19 cellular contexts compared by ENCODE assay signal in genomic region chr10:76000550-76000949, GRCh38.
DNase-seq lines count a peak whose midpoint lies in the region; ATAC-seq, FAIRE-seq and TF ChIP-seq lines count a peak whose summit lies in the region.
"Had no signal": no experiment of that assay in that cellular context is flagged by ENCODE, and none has a peak within 500 bp of the region (broad histone marks: within the 10 kb centered on the region; RNA-seq: fewer than 3 reads in every experiment).

No MANE protein-coding gene starts in this region.

- TF ChIP-seq POLR2A in H1 (IDR thresholded peaks at IDR 0.05; ENCODE audit: control extremely low read depth in 1 of 2, low read depth in 2 of 2, low read length in 2 of 2): no peak

- no peak for DNase-seq in H1 (ENCODE audit: low read depth in 1 of 2, low spot score in 2 of 2)
- no peak for DNase-seq in neuronal stem cell (ENCODE audit: low spot score)
- DNase-seq in dorsolateral prefrontal cortex: no peak
- no peak for DNase-seq in T-helper 17 cell
- no peak for DNase-seq in activated naive CD4-positive, alpha-beta T cell treated with anti-CD3 and anti-CD28 coated beads, Interleukin-2, amount 10 ng/mL, durations not matched to agents 7 days and 5 days
- DNase-seq: Caco-2; CD4-positive, CD25-positive, alpha-beta regulatory T cell; CD8-positive, alpha-beta T cell; DMS153; DND-41 had no signal

- no peak overlapping the region for H3K4me3 Mint-ChIP-seq in T-helper 17 cell
- H3K4me3 Mint-ChIP-seq in activated naive CD4-positive, alpha-beta T cell treated with anti-CD3 and anti-CD28 coated beads, Interleukin-2, amount 10 ng/mL, durations not matched to agents 7 days and 5 days: no peak overlapping the region
- H3K4me3 Mint-ChIP-seq: B cell; CD4-positive, CD25-positive, alpha-beta regulatory T cell; CD8-positive, alpha-beta T cell had no signal

- no peaks in the 10 kb centered on the region for H3K4me1 Mint-ChIP-seq in T-helper 17 cell
- no peaks in the 10 kb centered on the region for H3K4me1 Mint-ChIP-seq in activated naive CD4-positive, alpha-beta T cell treated with anti-CD3 and anti-CD28 coated beads, Interleukin-2, amount 10 ng/mL, durations not matched to agents 7 days and 5 days
- H3K4me1 Mint-ChIP-seq: B cell; CD4-positive, CD25-positive, alpha-beta regulatory T cell had no signal

- peaks cover 11% of the 10 kb centered on the region for H3K27me3 Mint-ChIP-seq in T-helper 17 cell
- no peaks in the 10 kb centered on the region for H3K27me3 Mint-ChIP-seq in activated naive CD4-positive, alpha-beta T cell treated with anti-CD3 and anti-CD28 coated beads, Interleukin-2, amount 10 ng/mL, durations not matched to agents 7 days and 5 days
- H3K27me3 Mint-ChIP-seq: B cell had no signal

- no peak for FAIRE-seq in H1 (lab: Jason Lieb, UNC)
- FAIRE-seq: G401.6, GM12892, H54 had no signal

- H3K14ac ChIP-seq in H1 (ENCODE audit: insufficient read length) (no peak overlapping the region), neuronal stem cell (ENCODE audit: low read length) (no peak overlapping the region)

- H4K5ac ChIP-seq in H1 (ENCODE audit: insufficient read length, low read depth, low read length): no peak overlapping the region

- H3K9ac ChIP-seq in H1 (replicated peaks in 1 of 4; ENCODE audit: extremely low read depth in 1 of 4, low read depth in 3 of 4, low read length in 3 of 4): no peak overlapping the region
- H3K9ac ChIP-seq in neuronal stem cell (ENCODE audit: low read depth, low read length, poor library complexity): no peak overlapping the region
- H3K9ac ChIP-seq: BLaER1, GM23248 had no signal

- no peak for ATAC-seq in T-helper 17 cell
- ATAC-seq: CD8-positive, alpha-beta T cell had no signal

- H3K79me1 ChIP-seq in H1 (ENCODE audit: low read depth, low read length): no peaks in the 10 kb centered on the region
- H3K79me1 ChIP-seq in neuronal stem cell (ENCODE audit: low read depth, low read length): no peaks in the 10 kb centered on the region

- WGBS in H1 (ENCODE audit: extremely low coverage in 1 of 2, insufficient coverage in 1 of 2, insufficient read length in 1 of 2, insufficient replicate concordance in 2 of 2, low coverage in 1 of 2, low lambda C conversion rate in 2 of 2, missing lambda C conversion rate in 1 of 2), 2 experiments: 92% methylated on average over 5 of the region's 5 CpGs; no CpG with 5 or more reads in 1 of the 2 experiments
- no CpG with 5 or more reads among the region's 5 CpGs for WGBS in neuronal stem cell (ENCODE audit: extremely low coverage in 2 of 2, insufficient read length in 2 of 2, insufficient replicate concordance in 1 of 2), 2 donors

- H3K4me1 ChIP-seq in HEK293 (ENCODE audit: control insufficient read depth, insufficient read depth, low read length) (no peaks in the 10 kb centered on the region), H1 (replicated peaks in 1 of 4; ENCODE audit: control insufficient read depth in 3 of 4, insufficient read depth in 4 of 4, low read length in 3 of 4) (peaks cover 2 to 9% (median 4%) of the 10 kb centered on the region in 4 experiments; a peak in 4 of 7 replicates), neuronal stem cell (ENCODE audit: control insufficient read depth in 2 of 2, insufficient read depth in 1 of 2, low read depth in 1 of 2, low read length in 2 of 2) (no peaks in the 10 kb centered on the region)
- H3K4me1 ChIP-seq: BLaER1, Caco-2, HAP-1 had no signal

- H4K8ac ChIP-seq in H1 (ENCODE audit: extremely low read depth, insufficient read depth, low read length): no peak overlapping the region
- H4K8ac ChIP-seq in neuronal stem cell (ENCODE audit: low read depth, low read length): no peak overlapping the region

- H3K23ac ChIP-seq in H1 (ENCODE audit: insufficient read length): no peak overlapping the region
- peak overlapping the region; percentile 10 for H3K23ac ChIP-seq in neuronal stem cell (ENCODE audit: low read depth, low read length, poor library complexity)

- POLR2A ChIA-PET in HEK293 (lab: Yijun Ruan, JAX) (no interaction called here), H1 (lab: Charles Lee; ENCODE audit: partially characterized antibody) (no interaction called here)

- no peaks in the 10 kb centered on the region for H3K36me3 Mint-ChIP-seq in T-helper 17 cell (ENCODE audit: low read depth)
- no peaks in the 10 kb centered on the region for H3K36me3 Mint-ChIP-seq in activated naive CD4-positive, alpha-beta T cell treated with anti-CD3 and anti-CD28 coated beads, Interleukin-2, amount 10 ng/mL, durations not matched to agents 7 days and 5 days
- H3K36me3 Mint-ChIP-seq: CD4-positive, CD25-positive, alpha-beta regulatory T cell; CD8-positive, alpha-beta T cell had no signal

- H3K4me3 ChIP-seq in HEK293 (ENCODE audit: low read depth, low read length) (no peak overlapping the region), H1 (ENCODE audit: extremely low read depth in 1 of 4, insufficient read depth in 2 of 4, low read depth in 3 of 4, low read length in 4 of 4) (no peak overlapping the region), neuronal stem cell (ENCODE audit: low read length in 2 of 2) (no peak overlapping the region), dorsolateral prefrontal cortex (no peak overlapping the region)
- H3K4me3 ChIP-seq: BLaER1, GM23248, HAP-1 had no signal

- TF ChIP-seq EP300 in H1 (IDR thresholded peaks at IDR 0.05; ENCODE audit: borderline replicate concordance in 1 of 2, low read depth in 2 of 2, low read length in 2 of 2): no peak

- intact Hi-C loops in dorsolateral prefrontal cortex (cut with DNase I): no loop called here

- H3K18ac ChIP-seq in H1 (ENCODE audit: extremely low read depth, low read length) (0 out of 2 replicates have a peak overlapping the region, but pooled peaks have one; percentile 17), neuronal stem cell (ENCODE audit: low read length) (peak overlapping the region; percentile 20)

- no peaks in the 10 kb centered on the region for H3K79me2 ChIP-seq in H1 (ENCODE audit: control insufficient read depth in 1 of 2, insufficient read depth in 2 of 2, low read length in 2 of 2)

- H2BK120ac ChIP-seq in H1 (replicated peaks; ENCODE audit: low read depth, low read length): no peak overlapping the region
- H2BK120ac ChIP-seq in neuronal stem cell (ENCODE audit: low read depth, low read length): peak overlapping the region; percentile 4

- H2AK5ac ChIP-seq in H1 (ENCODE audit: low read depth, low read length) (no peak overlapping the region), neuronal stem cell (ENCODE audit: low read depth, low read length) (no peak overlapping the region)

- no peak overlapping the region for H3K27ac Mint-ChIP-seq in T-helper 17 cell
- no peak overlapping the region for H3K27ac Mint-ChIP-seq in activated naive CD4-positive, alpha-beta T cell treated with anti-CD3 and anti-CD28 coated beads, Interleukin-2, amount 10 ng/mL, durations not matched to agents 7 days and 5 days
- H3K27ac Mint-ChIP-seq: B cell; CD4-positive, CD25-positive, alpha-beta regulatory T cell; CD8-positive, alpha-beta T cell had no signal

- H3K56ac ChIP-seq in H1 (replicated peaks; ENCODE audit: insufficient read length, low read depth, low read length): no peak overlapping the region

- H3K23me2 ChIP-seq in H1 (ENCODE audit: low read depth, low read length): no peaks in the 10 kb centered on the region

- H3K9me3 ChIP-seq in HEK293 (ENCODE audit: control insufficient read depth, insufficient read depth, low read depth, low read length) (no peaks in the 10 kb centered on the region), H1 (ENCODE audit: insufficient read depth in 2 of 2, low read depth in 1 of 2, low read length in 1 of 2) (no peaks in the 10 kb centered on the region), neuronal stem cell (replicated peaks in 1 of 2; ENCODE audit: control insufficient read depth in 2 of 2, insufficient read depth in 1 of 2, low read depth in 1 of 2, low read length in 2 of 2) (no peaks in the 10 kb centered on the region), T-helper 17 cell (ENCODE audit: control insufficient read depth, low read length, poor library complexity, severe bottlenecking) (no peaks in the 10 kb centered on the region)
- H3K9me3 ChIP-seq: BLaER1, Caco-2, HAP-1 had no signal

- CTCF ChIA-PET in HEK293 (lab: Yijun Ruan, JAX) (no interaction called here), H1 (lab: Charles Lee; ENCODE audit: partially characterized antibody) (interaction anchor here (1.2 kb wide), 1 partner anchor 37 kb away, joined by 3 read pairs; no protein-coding TSS in a partner anchor)
- CTCF ChIA-PET in activated naive CD4-positive, alpha-beta T cell treated with anti-CD3 and anti-CD28 coated beads, Interleukin-2, amount 10 ng/mL, durations not matched to agents 7 days and 5 days (lab: Charles Lee): no interaction called here

- no peak for TF ChIP-seq CTCF in HEK293 (tag by site-specific recombination; IDR thresholded peaks at IDR 0.05)
- TF ChIP-seq CTCF in H1 (IDR thresholded peaks at IDR 0.05; ENCODE audit: control extremely low read depth in 1 of 3, insufficient read depth in 1 of 3, low read depth in 1 of 3, low read length in 3 of 3): no peak
- no peak for TF ChIP-seq CTCF in dorsolateral prefrontal cortex (IDR thresholded peaks at IDR 0.05 in 54 of 56, conservative IDR thresholded peaks at IDR 0.05 in 2 of 56; ENCODE audit: low read depth in 1 of 56, partially characterized antibody in 56 of 56)

- H3K4ac ChIP-seq in H1 (replicated peaks; ENCODE audit: insufficient read length, low read depth, low read length): no peak overlapping the region
- H3K4ac ChIP-seq in neuronal stem cell (ENCODE audit: low read length): no peak overlapping the region

- H3K27ac ChIP-seq in HEK293 (ENCODE audit: extremely low read depth, low read depth, low read length): no peak overlapping the region
- H3K27ac ChIP-seq in H1 (ENCODE audit: low read depth, low read length): no peak overlapping the region
- H3K27ac ChIP-seq in neuronal stem cell (replicated peaks; ENCODE audit: low read length): no peak overlapping the region
- H3K27ac ChIP-seq in dorsolateral prefrontal cortex: no peak overlapping the region
- H3K27ac ChIP-seq: BLaER1, C4-2B, GM23248 had no signal

- no peaks in the 10 kb centered on the region for H3K9me3 Mint-ChIP-seq in activated naive CD4-positive, alpha-beta T cell treated with anti-CD3 and anti-CD28 coated beads, Interleukin-2, amount 10 ng/mL, durations not matched to agents 7 days and 5 days
- H3K9me3 Mint-ChIP-seq: CD8-positive, alpha-beta T cell had no signal

- TF ChIP-seq RAD21 in H1 (IDR thresholded peaks at IDR 0.05 in 1 of 2, conservative IDR thresholded peaks at IDR 0.05 in 1 of 2; ENCODE audit: low read depth in 2 of 2, low read length in 2 of 2): no peak

- H2BK5ac ChIP-seq in H1 (ENCODE audit: low read depth, low read length) (no peak overlapping the region), neuronal stem cell (ENCODE audit: low read length) (no peak overlapping the region)

- H3K36me3 ChIP-seq in HEK293 (ENCODE audit: control insufficient read depth in 2 of 2, insufficient read depth in 1 of 2, low read length in 2 of 2) (no peaks in the 10 kb centered on the region), H1 (ENCODE audit: control insufficient read depth in 2 of 4, insufficient read depth in 4 of 4, low read length in 3 of 4) (no peaks in the 10 kb centered on the region), neuronal stem cell (replicated peaks in 1 of 2; ENCODE audit: control insufficient read depth in 2 of 2, insufficient read depth in 2 of 2, low read length in 2 of 2) (no peaks in the 10 kb centered on the region)
- H3K36me3 ChIP-seq: BLaER1, HAP-1 had no signal

- no peaks in the 10 kb centered on the region for H4K20me1 ChIP-seq in H1 (replicated peaks in 1 of 2; ENCODE audit: control insufficient read depth in 1 of 2, insufficient read depth in 2 of 2, low read length in 2 of 2)
- H4K20me1 ChIP-seq: BLaER1 had no signal

- H2BK20ac ChIP-seq in H1 (ENCODE audit: low read length): no peak overlapping the region

- H2BK15ac ChIP-seq in H1 (ENCODE audit: low read length) (0 out of 2 replicates have a peak overlapping the region, but pooled peaks have one; percentile 50), neuronal stem cell (ENCODE audit: low read length) (peak overlapping the region; percentile 46)

- no peak overlapping the region for H2AFZ ChIP-seq in H1 (ENCODE audit: low read length)
- no peak overlapping the region for H2AFZ ChIP-seq in neuronal stem cell (ENCODE audit: low read length)
- H2AFZ ChIP-seq: GM23248 had no signal

- no peak overlapping the region for H4K91ac ChIP-seq in H1 (replicated peaks; ENCODE audit: insufficient read length, low read length)
- H4K91ac ChIP-seq in neuronal stem cell (ENCODE audit: low read depth, low read length, poor library complexity): no peak overlapping the region

- H3K27me3 ChIP-seq in H1 (replicated peaks in 1 of 4; ENCODE audit: control insufficient read depth in 3 of 4, extremely low read depth in 1 of 4, insufficient read depth in 3 of 4, low read length in 3 of 4) (no peaks in the 10 kb centered on the region; a peak in 2 of 7 replicates), neuronal stem cell (ENCODE audit: control insufficient read depth in 3 of 3, insufficient read depth in 3 of 3, low read depth in 1 of 3, low read length in 3 of 3) (no peaks in the 10 kb centered on the region), dorsolateral prefrontal cortex (peaks cover 0 to 23% (median 0%) of the 10 kb centered on the region in 45 donors)
- H3K27me3 ChIP-seq: BLaER1 had no signal

- H2BK12ac ChIP-seq in H1 (ENCODE audit: low read depth, low read length) (no peak overlapping the region), neuronal stem cell (ENCODE audit: low read length) (no peak overlapping the region)

- H3K4me2 ChIP-seq in H1 (ENCODE audit: insufficient read depth in 1 of 2, low read depth in 2 of 2, low read length in 2 of 2) (no peak overlapping the region), neuronal stem cell (ENCODE audit: insufficient read depth, low read length, poor library complexity, severe bottlenecking) (no peak overlapping the region)
- H3K4me2 ChIP-seq: BLaER1 had no signal
